ENCODE assay signal across 23 cellular contexts in genomic region chr12:74547249-74547648, GRCh38.
"Had no signal": no experiment of that assay in that cellular context is flagged by ENCODE, and none has a peak within 500 bp of the region (broad histone marks: within the 10 kb centered on the region; RNA-seq: fewer than 3 reads in every experiment).

No MANE protein-coding gene starts in this region.

- H3K9me3 Mint-ChIP-seq: IgD-negative memory B cell had no signal

- DNase-seq: Kasumi-1, MM.1S, NCI-H1092 treated with DMSO at 0.1 percent for 48 hours, NCI-H1436, NCI-H187, NCI-H2029, NCI-H2081 treated with DMSO at 0.1 percent for 48 hours, NCI-H2171, NCI-H226, NCI-H446, NCI-H510A, NCI-H524 treated with DMSO at 0.1 percent for 48 hours, NCI-H69, NCI-H774, Right ventricle myocardium superior, RPMI8226, SIG-M5 had no signal

- FAIRE-seq: K562, RCC 7860 had no signal

- H3K27ac Mint-ChIP-seq: IgD-negative memory B cell had no signal

- H3K27me3 ChIP-seq: SJSA1 had no signal

- H3K4me3 Mint-ChIP-seq: IgD-negative memory B cell had no signal

- H3K4me3 ChIP-seq: K562, SJSA1, SK-N-MC had no signal

- H3K36me3 Mint-ChIP-seq: IgD-negative memory B cell had no signal

- H3K4me1 ChIP-seq: SJSA1 had no signal

- H3K27ac ChIP-seq: KMS-11, SJSA1, SK-N-MC had no signal

- H3K9me3 ChIP-seq: SJSA1 had no signal

- H3K9ac ChIP-seq: KMS-11 had no signal

- H3K4me2 ChIP-seq: KMS-11 had no signal

- H3K27me3 Mint-ChIP-seq: IgD-negative memory B cell had no signal

- ATAC-seq: K562 had no signal
